ENCODE assay signal across 1 cellular context in the genomic region with DNA sequence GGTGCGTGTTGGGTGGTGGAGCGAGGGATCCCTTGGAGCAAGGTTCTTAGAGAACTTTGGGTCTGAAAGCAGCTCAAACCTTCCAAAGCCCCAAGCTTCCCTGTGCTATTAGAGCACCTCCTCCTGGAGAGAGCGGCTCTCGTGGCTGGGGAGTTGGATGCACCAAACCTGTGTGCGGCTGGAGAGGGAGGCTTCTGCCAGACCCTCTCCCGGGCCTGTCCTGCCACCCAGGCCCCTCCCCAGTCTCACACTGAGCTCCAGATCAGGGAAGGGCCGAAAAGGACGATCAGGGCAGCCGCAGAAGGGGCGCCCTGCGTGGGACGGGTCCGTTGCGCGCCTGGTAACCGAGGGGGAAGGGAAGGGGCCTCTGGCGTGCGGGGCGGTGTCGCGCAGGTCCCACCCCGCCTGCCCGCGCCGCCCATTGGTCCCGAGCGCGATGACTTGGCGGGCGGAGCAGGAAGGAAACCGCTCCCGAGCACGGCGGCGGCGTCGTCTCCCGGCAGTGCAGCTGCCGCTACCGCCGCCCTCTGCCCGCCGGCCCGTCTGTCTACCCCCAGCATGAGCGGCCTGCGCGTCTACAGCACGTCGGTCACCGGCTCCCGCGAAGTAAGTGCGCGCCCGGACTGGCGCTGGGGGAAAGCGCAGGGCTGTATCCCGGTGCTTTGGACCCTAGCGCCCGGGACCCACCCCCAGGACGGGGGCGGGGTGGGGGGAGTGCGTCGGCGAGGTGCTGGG.
TF ChIP-seq lines count a peak whose summit lies in the region.

A gene (plus strand): TSS at position 489 of the 735 bp plus-strand sequence. CDS start 70 bp downstream, at position 559.

TF ChIP-seq in GM23338, 12 proteins besides CTCF, POLR2A, EP300 and RAD21 (continued from another document):
- TF ChIP-seq, protein P1, sequence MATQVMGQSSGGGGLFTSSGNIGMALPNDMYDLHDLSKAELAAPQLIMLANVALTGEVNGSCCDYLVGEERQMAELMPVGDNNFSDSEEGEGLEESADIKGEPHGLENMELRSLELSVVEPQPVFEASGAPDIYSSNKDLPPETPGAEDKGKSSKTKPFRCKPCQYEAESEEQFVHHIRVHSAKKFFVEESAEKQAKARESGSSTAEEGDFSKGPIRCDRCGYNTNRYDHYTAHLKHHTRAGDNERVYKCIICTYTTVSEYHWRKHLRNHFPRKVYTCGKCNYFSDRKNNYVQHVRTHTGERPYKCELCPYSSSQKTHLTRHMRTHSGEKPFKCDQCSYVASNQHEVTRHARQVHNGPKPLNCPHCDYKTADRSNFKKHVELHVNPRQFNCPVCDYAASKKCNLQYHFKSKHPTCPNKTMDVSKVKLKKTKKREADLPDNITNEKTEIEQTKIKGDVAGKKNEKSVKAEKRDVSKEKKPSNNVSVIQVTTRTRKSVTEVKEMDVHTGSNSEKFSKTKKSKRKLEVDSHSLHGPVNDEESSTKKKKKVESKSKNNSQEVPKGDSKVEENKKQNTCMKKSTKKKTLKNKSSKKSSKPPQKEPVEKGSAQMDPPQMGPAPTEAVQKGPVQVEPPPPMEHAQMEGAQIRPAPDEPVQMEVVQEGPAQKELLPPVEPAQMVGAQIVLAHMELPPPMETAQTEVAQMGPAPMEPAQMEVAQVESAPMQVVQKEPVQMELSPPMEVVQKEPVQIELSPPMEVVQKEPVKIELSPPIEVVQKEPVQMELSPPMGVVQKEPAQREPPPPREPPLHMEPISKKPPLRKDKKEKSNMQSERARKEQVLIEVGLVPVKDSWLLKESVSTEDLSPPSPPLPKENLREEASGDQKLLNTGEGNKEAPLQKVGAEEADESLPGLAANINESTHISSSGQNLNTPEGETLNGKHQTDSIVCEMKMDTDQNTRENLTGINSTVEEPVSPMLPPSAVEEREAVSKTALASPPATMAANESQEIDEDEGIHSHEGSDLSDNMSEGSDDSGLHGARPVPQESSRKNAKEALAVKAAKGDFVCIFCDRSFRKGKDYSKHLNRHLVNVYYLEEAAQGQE (IDR thresholded peaks at IDR 0.05; ENCODE audit: unreplicated experiment): peak; percentile 29
